ENCODE assay signal across 15 cellular contexts in the genomic region with DNA sequence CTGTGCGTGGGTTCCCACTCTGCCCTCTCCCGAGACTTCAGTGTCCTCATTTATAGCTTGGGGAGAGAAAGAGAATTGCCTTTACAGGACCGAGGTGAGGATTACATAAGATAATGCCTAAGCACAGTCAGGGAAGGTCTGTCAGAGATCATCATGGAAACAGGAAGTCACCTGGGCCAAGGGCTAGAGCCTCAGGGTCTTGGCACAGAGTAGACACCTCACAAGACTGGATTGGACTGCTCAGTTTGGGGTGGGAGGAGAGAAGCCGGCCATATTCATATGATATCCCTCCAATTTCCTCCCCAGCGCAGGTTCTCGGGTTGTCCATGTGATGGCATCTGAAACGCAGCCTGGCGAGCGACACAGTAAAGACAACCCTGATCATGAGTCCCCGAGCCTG. TPM values are rescaled to one million over a fixed set of nuclear protein-coding genes. Genes with fewer than 3 reads are reported as not detected.
DNase-seq lines count a peak whose midpoint lies in the region; ATAC-seq and TF ChIP-seq lines count a peak whose summit lies in the region.
"Had no signal": no experiment of that assay in that cellular context is flagged by ENCODE, and none has a peak within 500 bp of the region (broad histone marks: within the 10 kb centered on the region; RNA-seq: fewer than 3 reads in every experiment).

No MANE protein-coding gene starts in this region.

- no peak for DNase-seq in activated CD4-positive, alpha-beta T cell treated with anti-CD3 and anti-CD28 coated beads, Interleukin-2, amount 10 ng/mL, durations not matched to agents 24 days and 14 days
- DNase-seq in activated CD4-positive, alpha-beta T cell treated with anti-CD3 and anti-CD28 coated beads, Interleukin-2, amount 50 U/mL, for 4 hours = no peak
- no peak for DNase-seq in activated T-helper 1 cell treated with anti-CD3 and anti-CD28 coated beads, Interleukin-12 subunit alpha, Interleukin-12 subunit beta, Interleukin-2, Interleukin-4 antibody, amounts not matched to agents 30 ng/mL and 10 ng/mL and 1 ng/mL, durations not matched to agents 14 hours and 24 hours and 36 hours (ENCODE audit: low spot score)
- no peak for DNase-seq in spleen
- DNase-seq in osteocyte (ENCODE audit: extremely low spot score, unreplicated experiment) = no peak
- DNase-seq: amygdala, foreskin melanocyte, NCI-H1436 treated with DMSO at 0.1 percent for 48 hours, small intestine, upper lobe of left lung had no signal

- peaks cover 15 to 98% (median 67%) of the 10 kb centered on the region in 6 donors for H3K4me1 ChIP-seq in spleen

- H3K27me3 Mint-ChIP-seq in activated CD4-positive, alpha-beta T cell treated with anti-CD3 and anti-CD28 coated beads, Interleukin-2, amount 10 ng/mL, durations not matched to agents 24 days and 14 days = peaks cover 6% of the 10 kb centered on the region
- peaks cover 19% of the 10 kb centered on the region for H3K27me3 Mint-ChIP-seq in activated T-helper 1 cell treated with anti-CD3 and anti-CD28 coated beads, Interleukin-12 subunit alpha, Interleukin-12 subunit beta, Interleukin-2, Interleukin-4 antibody, amounts not matched to agents 30 ng/mL and 10 ng/mL and 1 ng/mL, durations not matched to agents 14 hours and 24 hours and 36 hours (ENCODE audit: insufficient read depth)
- peaks cover 44% of the 10 kb centered on the region for H3K27me3 Mint-ChIP-seq in osteocyte (ENCODE audit: unreplicated experiment)

- WGBS in spleen, 5 donors = 61 to 70% (median 64%) methylated on average over 10 of the region's 10 CpGs

- no peaks in the 10 kb centered on the region for H3K36me3 Mint-ChIP-seq in activated CD4-positive, alpha-beta T cell treated with anti-CD3 and anti-CD28 coated beads, Interleukin-2, amount 10 ng/mL, durations not matched to agents 24 days and 14 days (ENCODE audit: low read depth)
- no peaks in the 10 kb centered on the region for H3K36me3 Mint-ChIP-seq in activated T-helper 1 cell treated with anti-CD3 and anti-CD28 coated beads, Interleukin-12 subunit alpha, Interleukin-12 subunit beta, Interleukin-2, Interleukin-4 antibody, amounts not matched to agents 30 ng/mL and 10 ng/mL and 1 ng/mL, durations not matched to agents 14 hours and 24 hours and 36 hours (ENCODE audit: low read depth)
- H3K36me3 Mint-ChIP-seq in osteocyte (ENCODE audit: unreplicated experiment) = no peaks in the 10 kb centered on the region

- peaks cover 0 to 6% (median 0%) of the 10 kb centered on the region in 7 donors for H3K27me3 ChIP-seq in spleen (replicated peaks in 1 of 7)
- H3K27me3 ChIP-seq: upper lobe of left lung had no signal

- peak overlapping the region in 7 of 8 donors; percentile 6 to 74 (median 46) for H3K4me3 ChIP-seq in spleen
- H3K4me3 ChIP-seq: upper lobe of left lung had no signal

- H3K27ac Mint-ChIP-seq in activated CD4-positive, alpha-beta T cell treated with anti-CD3 and anti-CD28 coated beads, Interleukin-2, amount 10 ng/mL, durations not matched to agents 24 days and 14 days = no peak overlapping the region
- no peak overlapping the region for H3K27ac Mint-ChIP-seq in activated T-helper 1 cell treated with anti-CD3 and anti-CD28 coated beads, Interleukin-12 subunit alpha, Interleukin-12 subunit beta, Interleukin-2, Interleukin-4 antibody, amounts not matched to agents 30 ng/mL and 10 ng/mL and 1 ng/mL, durations not matched to agents 14 hours and 24 hours and 36 hours
- no peak overlapping the region for H3K27ac Mint-ChIP-seq in osteocyte (ENCODE audit: unreplicated experiment)

- H3K36me3 ChIP-seq in KOPT-K1 (ENCODE audit: insufficient read depth, low read length) (no peaks in the 10 kb centered on the region), spleen (peaks cover 0 to 7% (median 0%) of the 10 kb centered on the region in 6 donors)
- H3K36me3 ChIP-seq: upper lobe of left lung had no signal

- ATAC-seq in HG03571 (IDR thresholded peaks at IDR 0.05; ENCODE audit: unreplicated experiment) (no peak), GM21619 (IDR thresholded peaks at IDR 0.05; ENCODE audit: unreplicated experiment) (no peak)

- no peak for TF ChIP-seq CTCF in spleen (IDR thresholded peaks at IDR 0.05 in 8 of 11, conservative IDR thresholded peaks at IDR 0.05 in 3 of 11)
- no peak for TF ChIP-seq CTCF in osteocyte (IDR thresholded peaks at IDR 0.05)

- no peaks in the 10 kb centered on the region for H3K9me3 Mint-ChIP-seq in activated CD4-positive, alpha-beta T cell treated with anti-CD3 and anti-CD28 coated beads, Interleukin-2, amount 10 ng/mL, durations not matched to agents 24 days and 14 days
- no peaks in the 10 kb centered on the region for H3K9me3 Mint-ChIP-seq in activated T-helper 1 cell treated with anti-CD3 and anti-CD28 coated beads, Interleukin-12 subunit alpha, Interleukin-12 subunit beta, Interleukin-2, Interleukin-4 antibody, amounts not matched to agents 30 ng/mL and 10 ng/mL and 1 ng/mL, durations not matched to agents 14 hours and 24 hours and 36 hours
- no peaks in the 10 kb centered on the region for H3K9me3 Mint-ChIP-seq in osteocyte (ENCODE audit: unreplicated experiment)

- TF ChIP-seq POLR2A in spleen (IDR thresholded peaks at IDR 0.05) = no peak

- intact Hi-C loops in activated CD4-positive, alpha-beta T cell treated with anti-CD3 and anti-CD28 coated beads, Interleukin-2, amount 10 ng/mL, durations not matched to agents 24 days and 14 days (cut with micrococcal nuclease) = no loop called here
- intact Hi-C loops in activated T-helper 1 cell treated with anti-CD3 and anti-CD28 coated beads, Interleukin-12 subunit alpha, Interleukin-12 subunit beta, Interleukin-2, Interleukin-4 antibody, amounts not matched to agents 30 ng/mL and 10 ng/mL and 1 ng/mL, durations not matched to agents 14 hours and 24 hours and 36 hours (cut with micrococcal nuclease) = no loop called here
- intact Hi-C loops in spleen (cut with DNase I; ENCODE audit: low total_unique reads) = no loop called here

- H3K27ac ChIP-seq in KOPT-K1 (ENCODE audit: low read depth, low read length, poor library complexity, severe bottlenecking) (peak overlapping the region; percentile 85), spleen (peak overlapping the region; percentile 39 to 90 (median 78))
- H3K27ac ChIP-seq: upper lobe of left lung had no signal

- H3K4me3 Mint-ChIP-seq in activated CD4-positive, alpha-beta T cell treated with anti-CD3 and anti-CD28 coated beads, Interleukin-2, amount 10 ng/mL, durations not matched to agents 24 days and 14 days = peak overlapping the region; percentile 14
- peak overlapping the region; percentile 47 for H3K4me3 Mint-ChIP-seq in activated T-helper 1 cell treated with anti-CD3 and anti-CD28 coated beads, Interleukin-12 subunit alpha, Interleukin-12 subunit beta, Interleukin-2, Interleukin-4 antibody, amounts not matched to agents 30 ng/mL and 10 ng/mL and 1 ng/mL, durations not matched to agents 14 hours and 24 hours and 36 hours
- H3K4me3 Mint-ChIP-seq in osteocyte (ENCODE audit: unreplicated experiment) = no peak overlapping the region

- H3K9me3 ChIP-seq in KOPT-K1 (ENCODE audit: insufficient read depth, low read length, poor library complexity, severe bottlenecking) (no peaks in the 10 kb centered on the region), spleen (no peaks in the 10 kb centered on the region)
- H3K9me3 ChIP-seq: upper lobe of left lung had no signal

- H3K4me1 Mint-ChIP-seq in activated CD4-positive, alpha-beta T cell treated with anti-CD3 and anti-CD28 coated beads, Interleukin-2, amount 10 ng/mL, durations not matched to agents 24 days and 14 days = peaks cover 43% of the 10 kb centered on the region
- peaks cover 56% of the 10 kb centered on the region for H3K4me1 Mint-ChIP-seq in activated T-helper 1 cell treated with anti-CD3 and anti-CD28 coated beads, Interleukin-12 subunit alpha, Interleukin-12 subunit beta, Interleukin-2, Interleukin-4 antibody, amounts not matched to agents 30 ng/mL and 10 ng/mL and 1 ng/mL, durations not matched to agents 14 hours and 24 hours and 36 hours (ENCODE audit: low read depth)
- H3K4me1 Mint-ChIP-seq in osteocyte (ENCODE audit: unreplicated experiment) = no peaks in the 10 kb centered on the region

RNA-seq across cellular contexts. Expression of a gene that starts 3.8 kb away (rescaled TPM):
- 0.02 TPM in 1 of 2 replicates, not detected in the other for total RNA-seq in activated CD4-positive, alpha-beta T cell treated with anti-CD3 and anti-CD28 coated beads, Interleukin-2, amount 10 ng/mL, durations not matched to agents 24 days and 14 days
- not detected in 2 replicates for total RNA-seq in activated T-helper 1 cell treated with anti-CD3 and anti-CD28 coated beads, Interleukin-12 subunit alpha, Interleukin-12 subunit beta, Interleukin-2, Interleukin-4 antibody, amounts not matched to agents 30 ng/mL and 10 ng/mL and 1 ng/mL, durations not matched to agents 14 hours and 24 hours and 36 hours
- 10 to 100 TPM; 15.0 to 23.4 (median 18.2) TPM for total RNA-seq in spleen
- polyA plus RNA-seq in spleen = 10 to 100 TPM; 18.2 to 26.6 (median 22.3) TPM
- not detected in 2 replicates for total RNA-seq in osteocyte
- total RNA-seq: dermis microvascular lymphatic vessel endothelial cell, myocyte had no signal

RNA-seq across cellular contexts. Expression of a gene that starts 41.3 kb away (rescaled TPM):
- 3.4 and 3.5 TPM in 2 replicates for total RNA-seq in activated CD4-positive, alpha-beta T cell treated with anti-CD3 and anti-CD28 coated beads, Interleukin-2, amount 10 ng/mL, durations not matched to agents 24 days and 14 days
- total RNA-seq in activated T-helper 1 cell treated with anti-CD3 and anti-CD28 coated beads, Interleukin-12 subunit alpha, Interleukin-12 subunit beta, Interleukin-2, Interleukin-4 antibody, amounts not matched to agents 30 ng/mL and 10 ng/mL and 1 ng/mL, durations not matched to agents 14 hours and 24 hours and 36 hours = 3.5 TPM in 2 replicates
- 100 to 1,000 TPM in 1 of 7 donors, 10 to 100 TPM in 6; 51.9 to 106 (median 78.8) TPM for total RNA-seq in spleen
- polyA plus RNA-seq in spleen = 10 to 100 TPM; 36.3 to 62.6 (median 40.8) TPM
- total RNA-seq in osteocyte = 16.4 and 18.0 TPM in 2 replicates

RNA-seq across cellular contexts. Expression of a gene that starts 50.2 kb away (rescaled TPM):
- 140 TPM in 2 replicates for total RNA-seq in activated CD4-positive, alpha-beta T cell treated with anti-CD3 and anti-CD28 coated beads, Interleukin-2, amount 10 ng/mL, durations not matched to agents 24 days and 14 days
- total RNA-seq in activated T-helper 1 cell treated with anti-CD3 and anti-CD28 coated beads, Interleukin-12 subunit alpha, Interleukin-12 subunit beta, Interleukin-2, Interleukin-4 antibody, amounts not matched to agents 30 ng/mL and 10 ng/mL and 1 ng/mL, durations not matched to agents 14 hours and 24 hours and 36 hours = 112 and 134 TPM in 2 replicates
- total RNA-seq in spleen (100 to 1,000 TPM in 6 of 7 donors, 10 to 100 TPM in 1; 87.3 to 127 (median 120) TPM), osteocyte (58.9 and 63.7 TPM in 2 replicates)
- 100 to 1,000 TPM in 2 of 3 donors, 10 to 100 TPM in 1; 83.0 to 114 (median 111) TPM for polyA plus RNA-seq in spleen

Comparison
In these comparisons a context has a peak if more than half of its experiments do, and no peak if none do; other contexts are left out.
1. RNA of a gene that starts 3.8 kb away (total RNA-seq): 15.0 to 23.4 TPM in spleen; 0.02 TPM in activated CD4-positive, alpha-beta T cell treated with anti-CD3 and anti-CD28 coated beads, Interleukin-2, amount 10 ng/mL, durations not matched to agents 24 days and 14 days, not detected in activated T-helper 1 cell treated with anti-CD3 and anti-CD28 coated beads, Interleukin-12 subunit alpha, Interleukin-12 subunit beta, Interleukin-2, Interleukin-4 antibody, amounts not matched to agents 30 ng/mL and 10 ng/mL and 1 ng/mL, durations not matched to agents 14 hours and 24 hours and 36 hours and not detected in osteocyte; every median in the first group is over 10 times any median in the second.